Comparison of ENCODE assay signal across 1 cellular context in the genomic region with DNA sequence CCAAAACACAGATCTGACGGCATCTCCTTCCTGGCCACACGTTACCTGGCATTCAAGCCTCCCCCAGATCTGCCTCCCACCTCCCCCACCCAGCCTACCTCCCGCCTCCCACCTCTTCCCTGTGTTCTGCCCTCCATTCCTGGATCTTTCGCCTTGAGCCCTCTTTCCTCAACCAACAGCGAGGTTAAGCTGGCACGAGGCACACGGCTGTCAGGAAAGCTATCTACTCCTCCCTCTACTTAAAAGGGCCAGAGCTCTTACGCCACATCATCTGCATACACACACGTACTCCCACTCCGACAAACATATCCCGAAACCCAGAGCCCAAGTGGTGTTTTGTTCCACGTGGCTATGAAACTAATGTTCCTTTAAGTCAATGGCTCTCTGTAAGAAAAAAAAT.
TF ChIP-seq lines count a peak whose summit lies in the region.

No MANE protein-coding gene starts in this region.

TF ChIP-seq in H1, 55 proteins besides CTCF, POLR2A, EP300 and RAD21:
- TF ChIP-seq BRCA1 (IDR thresholded peaks at IDR 0.05; ENCODE audit: low read depth, low read length) = no peak
- no peak for TF ChIP-seq BACH1 (IDR thresholded peaks at IDR 0.05; ENCODE audit: low read length)
- no peak for TF ChIP-seq JUND (IDR thresholded peaks at IDR 0.05; ENCODE audit: low read length)
- TF ChIP-seq POU5F1 (IDR thresholded peaks at IDR 0.05; ENCODE audit: low read depth, low read length) = no peak
